1 cellular context compared by ENCODE assay signal in genomic region chr6:35521235-35521634, GRCh38.
TF ChIP-seq lines count a peak whose summit lies in the region.

No MANE protein-coding gene starts in this region.

TF ChIP-seq in H1, 55 proteins besides CTCF, POLR2A, EP300 and RAD21:
- TF ChIP-seq SIRT6 (IDR thresholded peaks at IDR 0.05; ENCODE audit: low read length) (no peak), SIN3A (conservative IDR thresholded peaks at IDR 0.05 in 1 of 2, IDR thresholded peaks at IDR 0.05 in 1 of 2; ENCODE audit: low read depth in 1 of 2, low read length in 2 of 2) (no peak), E2F6 (IDR thresholded peaks at IDR 0.05) (0 out of 2 replicates have a peak, but pooled peaks have one; percentile 9)
